32 cellular contexts compared by ENCODE assay signal in genomic region chr20:23652926-23653325, GRCh38. TPM values are rescaled to one million over a fixed set of nuclear protein-coding genes. Genes with fewer than 3 reads are reported as not detected.
"Had no signal": no experiment of that assay in that cellular context is flagged by ENCODE, and none has a peak within 500 bp of the region (broad histone marks: within the 10 kb centered on the region; RNA-seq: fewer than 3 reads in every experiment).

No MANE protein-coding gene starts in this region.

- H3K9me3 ChIP-seq: left lung, mucosa of descending colon, tibial artery had no signal

- H3K4me1 ChIP-seq: foreskin keratinocyte had no signal

- DNase-seq: activated CD4-positive, alpha-beta T cell treated with anti-CD3 and anti-CD28 coated beads for 36 hours; activated CD4-positive, CD25-positive, alpha-beta regulatory T cell; activated naive CD4-positive, alpha-beta T cell treated with Interleukin-2 at 50 U/mL for 16 hours; activated T-cell treated with anti-CD3 and anti-CD28 coated beads for 4 hours; activated T-cell treated with anti-CD3 and anti-CD28 coated beads, Interleukin-2, amount 50 U/mL, for 72 hours; anterior cingulate cortex; cerebellar nuclear complex; foreskin keratinocyte; heart left ventricle; hypothalamus; immature natural killer cell; left lung; mucosa of descending colon; stimulated activated CD4-positive, alpha-beta T cell treated with anti-CD3 and anti-CD28 coated beads, Interleukin-12 subunit alpha, Interleukin-12 subunit beta, amount 100 ng/mL, for 4 hours; stimulated activated CD4-positive, alpha-beta T cell treated with anti-CD3 and anti-CD28 coated beads, Interleukin-4, amount 100 ng/mL, for 24 hours; substantia nigra; tibial artery had no signal

- H3K4me3 ChIP-seq: coronary artery, heart left ventricle, left lung, lung, mucosa of descending colon, skin epidermis, tibial artery had no signal

- H3K27me3 ChIP-seq: foreskin keratinocyte, left lung, tibial artery had no signal

- H3K36me3 ChIP-seq: heart left ventricle, left lung, tibial artery had no signal

- H3K27ac ChIP-seq: foreskin keratinocyte, left lung, tibial artery had no signal

RNA-seq across cellular contexts. Expression of gene CST4, which starts 35.9 kb away (rescaled TPM):
- total RNA-seq: activated CD4-positive, alpha-beta T cell treated with anti-CD3 and anti-CD28 coated beads for 36 hours; activated T-cell treated with anti-CD3 and anti-CD28 coated beads, Interleukin-2, amount 50 U/mL, for 72 hours; endothelial cell of umbilical vein; foreskin keratinocyte; heart left ventricle; kidney epithelial cell; left lung; lung; mesenteric fat pad; mucosa of descending colon; myocyte; natural killer cell treated with Interleukin-12 subunit alpha and Interleukin-12 subunit beta and Interleukin-15 and Interleukin-18, amount 100 ng/mL, for 72 hours; osteoblast; posterior vena cava; sciatic nerve; T-helper 1 cell treated with Interleukin-12 subunit alpha and Interleukin-12 subunit beta and Interleukin-4 antibody, amounts not matched to agents 30 ng/mL and 1 ng/mL, for 36 hours; ureter had no signal
- polyA plus RNA-seq: adipose tissue, endothelial cell of umbilical vein, esophagus, foreskin keratinocyte, heart left ventricle, immature natural killer cell, lung had no signal

RNA-seq across cellular contexts. Expression of gene CST9, which starts 47.2 kb away (rescaled TPM):
- total RNA-seq: activated CD4-positive, alpha-beta T cell treated with anti-CD3 and anti-CD28 coated beads for 36 hours; activated T-cell treated with anti-CD3 and anti-CD28 coated beads, Interleukin-2, amount 50 U/mL, for 72 hours; endothelial cell of umbilical vein; foreskin keratinocyte; heart left ventricle; kidney epithelial cell; left lung; lung; mesenteric fat pad; mucosa of descending colon; myocyte; natural killer cell treated with Interleukin-12 subunit alpha and Interleukin-12 subunit beta and Interleukin-15 and Interleukin-18, amount 100 ng/mL, for 72 hours; osteoblast; posterior vena cava; sciatic nerve; T-helper 1 cell treated with Interleukin-12 subunit alpha and Interleukin-12 subunit beta and Interleukin-4 antibody, amounts not matched to agents 30 ng/mL and 1 ng/mL, for 36 hours; ureter had no signal
- polyA plus RNA-seq: adipose tissue, endothelial cell of umbilical vein, foreskin keratinocyte, heart left ventricle, immature natural killer cell, lung had no signal
